ENCODE assay signal across 1 cellular context in genomic region chr15:65335278-65336055, GRCh38.
TF ChIP-seq lines count a peak whose summit lies in the region.

No MANE protein-coding gene starts in this region.

TF ChIP-seq in WTC11, 78 proteins besides CTCF, POLR2A, EP300 and RAD21 (continued from another document):
- TF ChIP-seq OVOL2 (CRISPR knock-in tag; IDR thresholded peaks at IDR 0.05; ENCODE audit: borderline replicate concordance): no peak
- TF ChIP-seq, protein P1, sequence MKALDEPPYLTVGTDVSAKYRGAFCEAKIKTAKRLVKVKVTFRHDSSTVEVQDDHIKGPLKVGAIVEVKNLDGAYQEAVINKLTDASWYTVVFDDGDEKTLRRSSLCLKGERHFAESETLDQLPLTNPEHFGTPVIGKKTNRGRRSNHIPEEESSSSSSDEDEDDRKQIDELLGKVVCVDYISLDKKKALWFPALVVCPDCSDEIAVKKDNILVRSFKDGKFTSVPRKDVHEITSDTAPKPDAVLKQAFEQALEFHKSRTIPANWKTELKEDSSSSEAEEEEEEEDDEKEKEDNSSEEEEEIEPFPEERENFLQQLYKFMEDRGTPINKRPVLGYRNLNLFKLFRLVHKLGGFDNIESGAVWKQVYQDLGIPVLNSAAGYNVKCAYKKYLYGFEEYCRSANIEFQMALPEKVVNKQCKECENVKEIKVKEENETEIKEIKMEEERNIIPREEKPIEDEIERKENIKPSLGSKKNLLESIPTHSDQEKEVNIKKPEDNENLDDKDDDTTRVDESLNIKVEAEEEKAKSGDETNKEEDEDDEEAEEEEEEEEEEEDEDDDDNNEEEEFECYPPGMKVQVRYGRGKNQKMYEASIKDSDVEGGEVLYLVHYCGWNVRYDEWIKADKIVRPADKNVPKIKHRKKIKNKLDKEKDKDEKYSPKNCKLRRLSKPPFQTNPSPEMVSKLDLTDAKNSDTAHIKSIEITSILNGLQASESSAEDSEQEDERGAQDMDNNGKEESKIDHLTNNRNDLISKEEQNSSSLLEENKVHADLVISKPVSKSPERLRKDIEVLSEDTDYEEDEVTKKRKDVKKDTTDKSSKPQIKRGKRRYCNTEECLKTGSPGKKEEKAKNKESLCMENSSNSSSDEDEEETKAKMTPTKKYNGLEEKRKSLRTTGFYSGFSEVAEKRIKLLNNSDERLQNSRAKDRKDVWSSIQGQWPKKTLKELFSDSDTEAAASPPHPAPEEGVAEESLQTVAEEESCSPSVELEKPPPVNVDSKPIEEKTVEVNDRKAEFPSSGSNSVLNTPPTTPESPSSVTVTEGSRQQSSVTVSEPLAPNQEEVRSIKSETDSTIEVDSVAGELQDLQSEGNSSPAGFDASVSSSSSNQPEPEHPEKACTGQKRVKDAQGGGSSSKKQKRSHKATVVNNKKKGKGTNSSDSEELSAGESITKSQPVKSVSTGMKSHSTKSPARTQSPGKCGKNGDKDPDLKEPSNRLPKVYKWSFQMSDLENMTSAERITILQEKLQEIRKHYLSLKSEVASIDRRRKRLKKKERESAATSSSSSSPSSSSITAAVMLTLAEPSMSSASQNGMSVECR (CRISPR knock-in tag; IDR thresholded peaks at IDR 0.05; ENCODE audit: borderline replicate concordance): no peak
- TF ChIP-seq FOXP1 (CRISPR knock-in tag; IDR thresholded peaks at IDR 0.05; ENCODE audit: borderline replicate concordance): no peak
- TF ChIP-seq ZNF317 (CRISPR knock-in tag; IDR thresholded peaks at IDR 0.05; ENCODE audit: borderline replicate concordance, low read depth): no peak
- no peak for TF ChIP-seq TCF7 (CRISPR knock-in tag; IDR thresholded peaks at IDR 0.05; ENCODE audit: low read depth)
- TF ChIP-seq, protein P2, sequence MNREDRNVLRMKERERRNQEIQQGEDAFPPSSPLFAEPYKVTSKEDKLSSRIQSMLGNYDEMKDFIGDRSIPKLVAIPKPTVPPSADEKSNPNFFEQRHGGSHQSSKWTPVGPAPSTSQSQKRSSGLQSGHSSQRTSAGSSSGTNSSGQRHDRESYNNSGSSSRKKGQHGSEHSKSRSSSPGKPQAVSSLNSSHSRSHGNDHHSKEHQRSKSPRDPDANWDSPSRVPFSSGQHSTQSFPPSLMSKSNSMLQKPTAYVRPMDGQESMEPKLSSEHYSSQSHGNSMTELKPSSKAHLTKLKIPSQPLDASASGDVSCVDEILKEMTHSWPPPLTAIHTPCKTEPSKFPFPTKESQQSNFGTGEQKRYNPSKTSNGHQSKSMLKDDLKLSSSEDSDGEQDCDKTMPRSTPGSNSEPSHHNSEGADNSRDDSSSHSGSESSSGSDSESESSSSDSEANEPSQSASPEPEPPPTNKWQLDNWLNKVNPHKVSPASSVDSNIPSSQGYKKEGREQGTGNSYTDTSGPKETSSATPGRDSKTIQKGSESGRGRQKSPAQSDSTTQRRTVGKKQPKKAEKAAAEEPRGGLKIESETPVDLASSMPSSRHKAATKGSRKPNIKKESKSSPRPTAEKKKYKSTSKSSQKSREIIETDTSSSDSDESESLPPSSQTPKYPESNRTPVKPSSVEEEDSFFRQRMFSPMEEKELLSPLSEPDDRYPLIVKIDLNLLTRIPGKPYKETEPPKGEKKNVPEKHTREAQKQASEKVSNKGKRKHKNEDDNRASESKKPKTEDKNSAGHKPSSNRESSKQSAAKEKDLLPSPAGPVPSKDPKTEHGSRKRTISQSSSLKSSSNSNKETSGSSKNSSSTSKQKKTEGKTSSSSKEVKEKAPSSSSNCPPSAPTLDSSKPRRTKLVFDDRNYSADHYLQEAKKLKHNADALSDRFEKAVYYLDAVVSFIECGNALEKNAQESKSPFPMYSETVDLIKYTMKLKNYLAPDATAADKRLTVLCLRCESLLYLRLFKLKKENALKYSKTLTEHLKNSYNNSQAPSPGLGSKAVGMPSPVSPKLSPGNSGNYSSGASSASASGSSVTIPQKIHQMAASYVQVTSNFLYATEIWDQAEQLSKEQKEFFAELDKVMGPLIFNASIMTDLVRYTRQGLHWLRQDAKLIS (CRISPR knock-in tag; IDR thresholded peaks at IDR 0.05; ENCODE audit: borderline replicate concordance): no peak
- no peak for TF ChIP-seq RELA (CRISPR knock-in tag; IDR thresholded peaks at IDR 0.05; ENCODE audit: borderline replicate concordance)
- no peak for TF ChIP-seq GABPB1 (CRISPR knock-in tag; IDR thresholded peaks at IDR 0.05)
- TF ChIP-seq, protein P3, sequence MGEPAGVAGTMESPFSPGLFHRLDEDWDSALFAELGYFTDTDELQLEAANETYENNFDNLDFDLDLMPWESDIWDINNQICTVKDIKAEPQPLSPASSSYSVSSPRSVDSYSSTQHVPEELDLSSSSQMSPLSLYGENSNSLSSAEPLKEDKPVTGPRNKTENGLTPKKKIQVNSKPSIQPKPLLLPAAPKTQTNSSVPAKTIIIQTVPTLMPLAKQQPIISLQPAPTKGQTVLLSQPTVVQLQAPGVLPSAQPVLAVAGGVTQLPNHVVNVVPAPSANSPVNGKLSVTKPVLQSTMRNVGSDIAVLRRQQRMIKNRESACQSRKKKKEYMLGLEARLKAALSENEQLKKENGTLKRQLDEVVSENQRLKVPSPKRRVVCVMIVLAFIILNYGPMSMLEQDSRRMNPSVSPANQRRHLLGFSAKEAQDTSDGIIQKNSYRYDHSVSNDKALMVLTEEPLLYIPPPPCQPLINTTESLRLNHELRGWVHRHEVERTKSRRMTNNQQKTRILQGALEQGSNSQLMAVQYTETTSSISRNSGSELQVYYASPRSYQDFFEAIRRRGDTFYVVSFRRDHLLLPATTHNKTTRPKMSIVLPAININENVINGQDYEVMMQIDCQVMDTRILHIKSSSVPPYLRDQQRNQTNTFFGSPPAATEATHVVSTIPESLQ (CRISPR knock-in tag; IDR thresholded peaks at IDR 0.05): no peak
- no peak for TF ChIP-seq CREM (CRISPR knock-in tag; IDR thresholded peaks at IDR 0.05)
- no peak for TF ChIP-seq MAX (CRISPR knock-in tag; IDR thresholded peaks at IDR 0.05)
- TF ChIP-seq ZNF138 (CRISPR knock-in tag; conservative IDR thresholded peaks at IDR 0.05): no peak
- no peak for TF ChIP-seq NR1H2 (CRISPR knock-in tag; IDR thresholded peaks at IDR 0.05)
